In genomic region chr1:223514644-223515043, GRCh38 we compare ENCODE assay signal across 1 cellular context.
TF ChIP-seq lines count a peak whose summit lies in the region.

No MANE protein-coding gene starts in this region.

TF ChIP-seq in GM12878, 131 proteins besides CTCF, POLR2A, EP300 and RAD21 (continued from another document):
- no peak for TF ChIP-seq ZNF217 (IDR thresholded peaks at IDR 0.05)
- TF ChIP-seq E2F8 (IDR thresholded peaks at IDR 0.05; ENCODE audit: low read depth, partially characterized antibody): no peak
- no peak for TF ChIP-seq PAX8 (IDR thresholded peaks at IDR 0.05)
- TF ChIP-seq HCFC1 (IDR thresholded peaks at IDR 0.05; ENCODE audit: low read length): no peak
- TF ChIP-seq IKZF2 (IDR thresholded peaks at IDR 0.05): no peak
- TF ChIP-seq CUX1 (IDR thresholded peaks at IDR 0.05; ENCODE audit: insufficient replicate concordance, low read depth, low read length): no peak
- TF ChIP-seq MTA2 (IDR thresholded peaks at IDR 0.05; ENCODE audit: low read depth): no peak
- TF ChIP-seq HSF1 (IDR thresholded peaks at IDR 0.05; ENCODE audit: low read depth, low read length): no peak
- TF ChIP-seq TARDBP (IDR thresholded peaks at IDR 0.05; ENCODE audit: borderline replicate concordance): no peak
- TF ChIP-seq ATF3 (IDR thresholded peaks at IDR 0.05; ENCODE audit: borderline replicate concordance, extremely low read depth, low read depth, low read length): no peak
- TF ChIP-seq RELB (IDR thresholded peaks at IDR 0.05; ENCODE audit: low read depth): no peak
- no peak for TF ChIP-seq IRF4 (IDR thresholded peaks at IDR 0.05; ENCODE audit: low read depth, low read length)
- no peak for TF ChIP-seq GABPA (IDR thresholded peaks at IDR 0.05; ENCODE audit: low read depth)
- no peak for TF ChIP-seq NR2F1 (conservative IDR thresholded peaks at IDR 0.05)
